Comparison of ENCODE assay signal across 13 cellular contexts in the genomic region with DNA sequence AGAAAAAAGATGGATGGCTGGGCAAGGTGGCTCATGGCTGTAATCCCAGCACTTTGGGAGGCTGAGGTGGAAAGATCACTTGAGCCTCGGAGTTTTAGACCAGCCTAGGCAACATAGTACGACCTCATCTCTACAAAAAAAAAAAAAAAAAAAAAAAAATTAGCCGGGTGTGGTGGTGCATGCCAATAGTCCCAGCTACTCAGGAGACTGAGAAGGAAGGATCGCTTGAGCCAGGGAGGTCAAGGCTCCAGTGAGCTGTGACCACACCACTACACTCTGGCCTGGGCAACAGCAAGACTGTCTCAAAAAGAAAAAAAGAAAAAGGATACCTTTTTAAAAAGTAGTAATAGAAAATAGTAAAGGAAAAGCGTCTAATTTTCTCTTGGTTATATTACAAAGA. TPM values are rescaled to one million over a fixed set of nuclear protein-coding genes. Genes with fewer than 3 reads are reported as not detected.
DNase-seq lines count a peak whose midpoint lies in the region; ATAC-seq, FAIRE-seq and TF ChIP-seq lines count a peak whose summit lies in the region.
"Had no signal": no experiment of that assay in that cellular context is flagged by ENCODE, and none has a peak within 500 bp of the region (broad histone marks: within the 10 kb centered on the region; RNA-seq: fewer than 3 reads in every experiment).

No MANE protein-coding gene starts in this region.

- H3K9me3 Mint-ChIP-seq in activated CD8-positive, alpha-beta T cell treated with anti-CD3 and anti-CD28 coated beads, Interleukin-2, amount 10 ng/mL, durations not matched to agents 7 days and 5 days (ENCODE audit: insufficient read depth): no peaks in the 10 kb centered on the region

- peak overlapping the region; percentile 77 for H3K4me2 ChIP-seq in BLaER1
- no peak overlapping the region for H3K4me2 ChIP-seq in mesenchymal stem cell (ENCODE audit: low read length, poor library complexity, severe bottlenecking)

- TF ChIP-seq EP300 in esophagus muscularis mucosa (IDR thresholded peaks at IDR 0.05): no peak

- peak overlapping the region; percentile 93 for H3K27ac Mint-ChIP-seq in activated CD8-positive, alpha-beta T cell treated with anti-CD3 and anti-CD28 coated beads, Interleukin-2, amount 10 ng/mL, durations not matched to agents 7 days and 5 days

- no peak overlapping the region for H3K4me3 ChIP-seq in BLaER1
- H3K4me3 ChIP-seq in mesenchymal stem cell (ENCODE audit: insufficient read depth in 1 of 2, low read depth in 1 of 2, low read length in 2 of 2): no peak overlapping the region
- no peak overlapping the region for H3K4me3 ChIP-seq in esophagus muscularis mucosa
- H3K4me3 ChIP-seq: mucosa of descending colon, uterus had no signal

- H3K23ac ChIP-seq in mesenchymal stem cell (ENCODE audit: low read length in 2 of 2): no peak overlapping the region

- H3K18ac ChIP-seq in mesenchymal stem cell (ENCODE audit: low read depth in 1 of 2, low read length in 2 of 2): no peak overlapping the region

- H3K14ac ChIP-seq in mesenchymal stem cell (ENCODE audit: low read length in 2 of 2): no peak overlapping the region

- no peak overlapping the region for H2AK5ac ChIP-seq in mesenchymal stem cell (ENCODE audit: low read length, severe bottlenecking)

- POLR2A ChIA-PET in activated CD8-positive, alpha-beta T cell treated with anti-CD3 and anti-CD28 coated beads, Interleukin-2, amount 10 ng/mL, durations not matched to agents 7 days and 5 days (lab: Charles Lee): interaction anchor here (0.9 to 4.5 kb wide), 3 partner anchors 19 to 46 kb away, joined by 3 to 40 read pairs (median 3); partner anchors contain the start of gene ZNF652

- H3K36me3 Mint-ChIP-seq in activated CD8-positive, alpha-beta T cell treated with anti-CD3 and anti-CD28 coated beads, Interleukin-2, amount 10 ng/mL, durations not matched to agents 7 days and 5 days (ENCODE audit: low read depth): peaks cover 26% of the 10 kb centered on the region

- H3K27me3 ChIP-seq in BLaER1 (no peaks in the 10 kb centered on the region), mesenchymal stem cell (ENCODE audit: control insufficient read depth in 1 of 2, insufficient read depth in 1 of 2, low read length in 2 of 2) (no peaks in the 10 kb centered on the region), esophagus muscularis mucosa (no peaks in the 10 kb centered on the region)
- H3K27me3 ChIP-seq: heart right ventricle, uterus had no signal

- H3K36me3 ChIP-seq in BLaER1 (no peaks in the 10 kb centered on the region), mesenchymal stem cell (ENCODE audit: control insufficient read depth in 1 of 2, insufficient read depth in 2 of 2, low read depth in 1 of 2, low read length in 2 of 2) (no peaks in the 10 kb centered on the region), esophagus muscularis mucosa (no peaks in the 10 kb centered on the region)
- H3K36me3 ChIP-seq: heart right ventricle, uterus had no signal

- no peak overlapping the region for H4K8ac ChIP-seq in mesenchymal stem cell (ENCODE audit: low read length)

- TF ChIP-seq POLR2A in GM12892 (IDR thresholded peaks at IDR 0.05; ENCODE audit: low read depth, low read length) (no peak), esophagus muscularis mucosa (IDR thresholded peaks at IDR 0.05; ENCODE audit: low read depth) (no peak)

- H3K9ac ChIP-seq in BLaER1 (no peak overlapping the region), mesenchymal stem cell (ENCODE audit: low read length) (no peak overlapping the region)

- peak; percentile 30 for ATAC-seq in GM18511 (IDR thresholded peaks at IDR 0.05; ENCODE audit: unreplicated experiment)
- no peak for ATAC-seq in activated CD8-positive, alpha-beta T cell treated with anti-CD3 and anti-CD28 coated beads, Interleukin-2, amount 10 ng/mL, durations not matched to agents 7 days and 5 days
- ATAC-seq: heart right ventricle, mucosa of descending colon had no signal

- FAIRE-seq in GM12892 (lab: Jason Lieb, UNC): no peak
- FAIRE-seq: GM19239 had no signal

- peaks cover 93% of the 10 kb centered on the region for H4K20me1 ChIP-seq in BLaER1

- H4K91ac ChIP-seq in mesenchymal stem cell (ENCODE audit: low read length): no peak overlapping the region

- H2BK12ac ChIP-seq in mesenchymal stem cell (ENCODE audit: low read length in 2 of 2): no peak overlapping the region

- H3K4ac ChIP-seq in mesenchymal stem cell (ENCODE audit: low read depth in 1 of 2, low read length in 2 of 2): no peak overlapping the region

- H2BK5ac ChIP-seq in mesenchymal stem cell (ENCODE audit: low read depth, low read length, poor library complexity, severe bottlenecking): no peak overlapping the region

- intact Hi-C loops in esophagus muscularis mucosa (cut with DNase I): no loop called here

- H3K27ac ChIP-seq in BLaER1 (no peak overlapping the region), mesenchymal stem cell (ENCODE audit: low read length, poor library complexity, severe bottlenecking) (no peak overlapping the region), esophagus muscularis mucosa (replicated peaks in 1 of 4) (no peak overlapping the region)

- no peak overlapping the region for H2BK120ac ChIP-seq in mesenchymal stem cell (ENCODE audit: low read depth, low read length)

- H3K4me3 Mint-ChIP-seq in activated CD8-positive, alpha-beta T cell treated with anti-CD3 and anti-CD28 coated beads, Interleukin-2, amount 10 ng/mL, durations not matched to agents 7 days and 5 days: peak overlapping the region; percentile 72

- H3K4me1 ChIP-seq in BLaER1 (peaks cover 42% of the 10 kb centered on the region), mesenchymal stem cell (ENCODE audit: control insufficient read depth, insufficient read depth, low read depth, low read length) (peaks cover 5% of the 10 kb centered on the region), esophagus muscularis mucosa (peaks cover 3 to 59% (median 53%) of the 10 kb centered on the region in 4 donors)

- no peak overlapping the region for H2AFZ ChIP-seq in mesenchymal stem cell (ENCODE audit: low read depth, low read length)

- no peaks in the 10 kb centered on the region for H3K9me3 ChIP-seq in BLaER1
- no peaks in the 10 kb centered on the region for H3K9me3 ChIP-seq in mesenchymal stem cell (ENCODE audit: control insufficient read depth, low read length)
- no peaks in the 10 kb centered on the region for H3K9me3 ChIP-seq in esophagus muscularis mucosa
- H3K9me3 ChIP-seq: heart right ventricle, mucosa of descending colon, uterus had no signal

- DNase-seq in activated CD8-positive, alpha-beta T cell treated with anti-CD3 and anti-CD28 coated beads, Interleukin-2, amount 10 ng/mL, durations not matched to agents 7 days and 5 days: no peak
- peak; percentile 17 for DNase-seq in mesenchymal stem cell
- DNase-seq in SIG-M5 (lab: John Stamatoyannopoulos, UW): no peak
- DNase-seq in occipital lobe (lab: John Stamatoyannopoulos, UW): no peak
- no peak for DNase-seq in GM12892 (ENCODE audit: insufficient read length)
- DNase-seq in esophagus muscularis mucosa (ENCODE audit: extremely low spot score): no peak
- DNase-seq: heart right ventricle, mucosa of descending colon, NCI-H226 had no signal

- H3K27me3 Mint-ChIP-seq in activated CD8-positive, alpha-beta T cell treated with anti-CD3 and anti-CD28 coated beads, Interleukin-2, amount 10 ng/mL, durations not matched to agents 7 days and 5 days (ENCODE audit: low read depth): no peaks in the 10 kb centered on the region

- TF ChIP-seq CTCF in esophagus muscularis mucosa (IDR thresholded peaks at IDR 0.05): no peak

- WGBS in mesenchymal stem cell: 82% methylated on average over 1 of the region's 5 CpGs
- 54% methylated on average over 5 of the region's 5 CpGs for WGBS in esophagus muscularis mucosa

- CTCF ChIA-PET in activated CD8-positive, alpha-beta T cell treated with anti-CD3 and anti-CD28 coated beads, Interleukin-2, amount 10 ng/mL, durations not matched to agents 7 days and 5 days (lab: Charles Lee): interaction anchor here (0.9 to 7.9 kb wide), 7 partner anchors 11 to 47 kb away, joined by 3 to 38 read pairs (median 7); no protein-coding TSS in a partner anchor

- no peak overlapping the region for H2BK15ac ChIP-seq in mesenchymal stem cell (ENCODE audit: low read depth, poor library complexity, severe bottlenecking)

- H3K79me1 ChIP-seq in mesenchymal stem cell (replicated peaks; ENCODE audit: low read length, poor library complexity, severe bottlenecking): peaks cover 23% of the 10 kb centered on the region

- peaks cover 62% of the 10 kb centered on the region for H3K4me1 Mint-ChIP-seq in activated CD8-positive, alpha-beta T cell treated with anti-CD3 and anti-CD28 coated beads, Interleukin-2, amount 10 ng/mL, durations not matched to agents 7 days and 5 days (ENCODE audit: low read depth)

RNA-seq across cellular contexts. Expression of gene ZNF652, which starts 20.7 kb away (rescaled TPM):
- total RNA-seq in activated CD8-positive, alpha-beta T cell treated with anti-CD3 and anti-CD28 coated beads, Interleukin-2, amount 10 ng/mL, durations not matched to agents 7 days and 5 days: 10 to 100 TPM; 27.3 to 27.9 TPM
- 13.6 TPM for polyA plus RNA-seq in mesenchymal stem cell (2013, experiment 1 of 2)
- polyA plus RNA-seq in mesenchymal stem cell (2013, experiment 2 of 2): 14.5 TPM
- total RNA-seq in occipital lobe (35.4 TPM), esophagus muscularis mucosa (10 to 100 TPM; 59.3 to 100.0 (median 83.0) TPM)
- 3.4 TPM for polyA plus RNA-seq in GM12892 (2012; ENCODE audit: missing spikeins)
